In genomic region chr4:146621-147020, GRCh38 we compare ENCODE assay signal across 26 cellular contexts.
"Had no signal": no experiment of that assay in that cellular context is flagged by ENCODE, and none has a peak within 500 bp of the region (broad histone marks: within the 10 kb centered on the region; RNA-seq: fewer than 3 reads in every experiment).

No MANE protein-coding gene starts in this region.

- H3K27me3 ChIP-seq: dorsolateral prefrontal cortex, gastrocnemius medialis, sigmoid colon, spleen, tibial nerve, upper lobe of left lung had no signal

- ATAC-seq: esophagus mucosa; gastrocnemius medialis; left ventricle myocardium superior; right cardiac atrium; stimulated activated memory B cell treated with anti-CD40 and anti-IgM and Interleukin-4, amounts not matched to agents 10 μg/mL and 1 μg/mL and 100 μg/mL, for 72 hours; stimulated activated naive CD8-positive, alpha-beta T cell treated with anti-CD3 and anti-CD28 coated beads, Interleukin-15, Interleukin-2, amounts not matched to agents 100 U/mL and 50 U/mL, for 24 hours had no signal

- FAIRE-seq: colon, keratinocyte, urothelium cell line had no signal

- DNase-seq: dorsolateral prefrontal cortex; effector CD4-positive, alpha-beta T cell; foreskin fibroblast; gastrocnemius medialis; head of caudate nucleus; left ventricle myocardium superior; naive B cell; nephron progenitor cell; nucleus accumbens; right cardiac atrium; sigmoid colon; spleen; stimulated activated CD4-positive, alpha-beta T cell treated with anti-CD3 and anti-CD28 coated beads, Interleukin-4, amount 100 ng/mL, for 4 hours; stimulated activated naive CD8-positive, alpha-beta T cell treated with anti-CD3 and anti-CD28 coated beads, Interleukin-15, Interleukin-2, amounts not matched to agents 100 U/mL and 50 U/mL, for 24 hours; upper lobe of left lung had no signal

- H3K27ac ChIP-seq: dorsolateral prefrontal cortex, epithelial cell of prostate, gastrocnemius medialis, prostate gland, sigmoid colon, spleen, thoracic aorta, tibial nerve, upper lobe of left lung had no signal

- H3K27me3 Mint-ChIP-seq: memory B cell; naive B cell; stimulated activated memory B cell treated with anti-CD40 and anti-IgM and Interleukin-4, amounts not matched to agents 10 μg/mL and 1 μg/mL and 100 μg/mL, for 72 hours had no signal

- H3K4me3 Mint-ChIP-seq: memory B cell; nephron progenitor cell; stimulated activated memory B cell treated with anti-CD40 and anti-IgM and Interleukin-4, amounts not matched to agents 10 μg/mL and 1 μg/mL and 100 μg/mL, for 72 hours had no signal

- H3K4me1 Mint-ChIP-seq: memory B cell; naive B cell; nephron progenitor cell; stimulated activated memory B cell treated with anti-CD40 and anti-IgM and Interleukin-4, amounts not matched to agents 10 μg/mL and 1 μg/mL and 100 μg/mL, for 72 hours had no signal

- H3K4me3 ChIP-seq: dorsolateral prefrontal cortex, gastrocnemius medialis, lung, prostate gland, sigmoid colon, thoracic aorta, tibial nerve, upper lobe of left lung had no signal

- H3K27ac Mint-ChIP-seq: memory B cell; nephron progenitor cell; stimulated activated memory B cell treated with anti-CD40 and anti-IgM and Interleukin-4, amounts not matched to agents 10 μg/mL and 1 μg/mL and 100 μg/mL, for 72 hours had no signal

- H3K4me1 ChIP-seq: gastrocnemius medialis, prostate gland, sigmoid colon, spleen, tibial nerve, upper lobe of left lung had no signal
